ENCODE assay signal across 8 cellular contexts in the genomic region with DNA sequence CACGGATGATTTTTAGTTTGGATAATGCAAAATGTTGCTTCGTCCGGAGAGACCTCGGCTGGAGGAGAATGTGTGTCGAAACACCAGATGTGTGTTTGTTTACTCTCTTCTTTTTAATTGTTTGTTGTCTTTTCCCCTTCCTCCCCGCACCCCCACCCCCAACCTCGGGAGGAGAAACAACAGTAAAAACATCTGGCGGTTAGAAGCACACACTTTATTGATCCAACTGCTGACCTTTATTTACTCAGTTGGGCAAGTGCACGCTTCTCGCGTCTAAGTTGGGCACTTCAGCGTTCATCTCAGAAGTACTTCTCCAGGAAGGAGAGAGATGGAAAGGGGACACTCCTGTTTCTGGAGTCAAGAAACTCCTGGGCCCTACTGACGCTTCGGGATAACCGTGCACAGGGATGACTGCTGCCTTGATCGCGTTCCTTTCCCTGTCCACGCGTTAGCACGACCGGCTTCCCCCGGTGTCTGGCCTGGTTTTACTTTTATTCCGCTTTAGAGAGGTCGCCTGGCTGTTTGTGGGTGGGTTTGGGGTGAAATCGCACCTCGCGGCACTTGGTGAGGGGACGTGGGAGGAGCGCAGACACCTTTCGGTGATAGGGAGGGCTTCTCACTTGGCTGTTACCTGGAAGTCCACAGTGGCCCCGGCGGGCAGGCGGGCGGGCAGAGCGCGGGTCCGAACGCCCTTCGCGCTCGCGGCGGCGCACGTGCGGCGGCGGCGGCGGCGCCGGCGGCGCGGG.
A peak's percentile ranks its signal among the peaks of the same experiment; 100 is the strongest.
DNase-seq lines count a peak whose midpoint lies in the region; ATAC-seq lines count a peak whose summit lies in the region.

No MANE protein-coding gene starts in this region.

- H3K36me3 ChIP-seq in HUES64 (ENCODE audit: insufficient read depth, low read length): no peaks in the 10 kb centered on the region

- H3K27ac Mint-ChIP-seq in activated naive CD8-positive, alpha-beta T cell treated with anti-CD3 and anti-CD28 coated beads, Interleukin-2, amount 10 ng/mL, durations not matched to agents 7 days and 5 days: peak overlapping the region; percentile 21
- H3K27ac Mint-ChIP-seq in stimulated activated memory B cell treated with anti-CD40 and anti-IgM and Interleukin-4, amounts not matched to agents 10 μg/mL and 1 μg/mL and 100 μg/mL, for 72 hours: no peak overlapping the region

- H3K9ac ChIP-seq in HUES64 (ENCODE audit: low read depth, low read length): no peak overlapping the region

- H3K27ac ChIP-seq in HUES64 (ENCODE audit: low read depth, low read length): no peak overlapping the region

- ATAC-seq in activated naive CD8-positive, alpha-beta T cell treated with anti-CD3 and anti-CD28 coated beads, Interleukin-2, amount 10 ng/mL, durations not matched to agents 7 days and 5 days (ENCODE audit: low read depth): no peak
- no peak for ATAC-seq in stimulated activated memory B cell treated with anti-CD40 and anti-IgM and Interleukin-4, amounts not matched to agents 10 μg/mL and 1 μg/mL and 100 μg/mL, for 72 hours

- peaks cover 21% of the 10 kb centered on the region for H3K4me1 ChIP-seq in HUES64 (ENCODE audit: insufficient read depth, low read length)

- peak overlapping the region; percentile 70 for H3K4me3 Mint-ChIP-seq in activated naive CD8-positive, alpha-beta T cell treated with anti-CD3 and anti-CD28 coated beads, Interleukin-2, amount 10 ng/mL, durations not matched to agents 7 days and 5 days
- peak overlapping the region; percentile 72 for H3K4me3 Mint-ChIP-seq in stimulated activated memory B cell treated with anti-CD40 and anti-IgM and Interleukin-4, amounts not matched to agents 10 μg/mL and 1 μg/mL and 100 μg/mL, for 72 hours

- peaks cover 99% of the 10 kb centered on the region for H3K27me3 ChIP-seq in HUES64 (ENCODE audit: insufficient read depth, low read length)

- H3K9me3 Mint-ChIP-seq in activated naive CD8-positive, alpha-beta T cell treated with anti-CD3 and anti-CD28 coated beads, Interleukin-2, amount 10 ng/mL, durations not matched to agents 7 days and 5 days: no peaks in the 10 kb centered on the region
- H3K9me3 Mint-ChIP-seq in stimulated activated memory B cell treated with anti-CD40 and anti-IgM and Interleukin-4, amounts not matched to agents 10 μg/mL and 1 μg/mL and 100 μg/mL, for 72 hours: no peaks in the 10 kb centered on the region

- peaks cover 2% of the 10 kb centered on the region for H3K36me3 Mint-ChIP-seq in activated naive CD8-positive, alpha-beta T cell treated with anti-CD3 and anti-CD28 coated beads, Interleukin-2, amount 10 ng/mL, durations not matched to agents 7 days and 5 days
- no peaks in the 10 kb centered on the region for H3K36me3 Mint-ChIP-seq in stimulated activated memory B cell treated with anti-CD40 and anti-IgM and Interleukin-4, amounts not matched to agents 10 μg/mL and 1 μg/mL and 100 μg/mL, for 72 hours

- H3K4me3 ChIP-seq in HUES64 (ENCODE audit: low read length): peak overlapping the region; percentile 80

- POLR2A ChIA-PET in activated naive CD8-positive, alpha-beta T cell treated with anti-CD3 and anti-CD28 coated beads, Interleukin-2, amount 10 ng/mL, durations not matched to agents 7 days and 5 days (lab: Charles Lee): no interaction called here

- in situ Hi-C loops in Caki2 (cut with HindIII; ENCODE audit: low pct_unique_long_range_greater_than_20kb, low sequenced_read_pairs): no loop called here

- H3K9me3 ChIP-seq in HUES64 (ENCODE audit: insufficient read depth, low read depth, low read length): no peaks in the 10 kb centered on the region

- DNase-seq in Caki2 (ENCODE audit: low read depth) (peak; percentile 57), iPS-NIHi7 (ENCODE audit: extremely low spot score) (peak; percentile 17), superior temporal gyrus (ENCODE audit: extremely low spot score) (no peak), UCSD-AML1 (lab: John Stamatoyannopoulos, UW; ENCODE audit: unreplicated experiment) (no peak), NCI-H1048 (lab: John Stamatoyannopoulos, UW) (no peak)
- DNase-seq in activated naive CD8-positive, alpha-beta T cell treated with anti-CD3 and anti-CD28 coated beads, Interleukin-2, amount 10 ng/mL, durations not matched to agents 7 days and 5 days: no peak

- peaks cover 75% of the 10 kb centered on the region for H3K27me3 Mint-ChIP-seq in activated naive CD8-positive, alpha-beta T cell treated with anti-CD3 and anti-CD28 coated beads, Interleukin-2, amount 10 ng/mL, durations not matched to agents 7 days and 5 days
- peaks cover 60% of the 10 kb centered on the region for H3K27me3 Mint-ChIP-seq in stimulated activated memory B cell treated with anti-CD40 and anti-IgM and Interleukin-4, amounts not matched to agents 10 μg/mL and 1 μg/mL and 100 μg/mL, for 72 hours

- 1% methylated on average over 54 of the region's 55 CpGs for WGBS in HUES64

- H3K4me1 Mint-ChIP-seq in activated naive CD8-positive, alpha-beta T cell treated with anti-CD3 and anti-CD28 coated beads, Interleukin-2, amount 10 ng/mL, durations not matched to agents 7 days and 5 days: peaks cover 26% of the 10 kb centered on the region
- H3K4me1 Mint-ChIP-seq in stimulated activated memory B cell treated with anti-CD40 and anti-IgM and Interleukin-4, amounts not matched to agents 10 μg/mL and 1 μg/mL and 100 μg/mL, for 72 hours: peaks cover 52% of the 10 kb centered on the region

Comparison
In these comparisons a context has a peak if more than half of its experiments do, and no peak if none do; other contexts are left out.
1. DNase-seq: peak in Caki2 (single experiment) and iPS-NIHi7 (single experiment); none in activated naive CD8-positive, alpha-beta T cell treated with anti-CD3 and anti-CD28 coated beads, Interleukin-2, amount 10 ng/mL, durations not matched to agents 7 days and 5 days (single experiment), superior temporal gyrus (single experiment), UCSD-AML1 (single experiment) and NCI-H1048 (single experiment).